Comparison of ENCODE assay signal across 24 cellular contexts in the genomic region with DNA sequence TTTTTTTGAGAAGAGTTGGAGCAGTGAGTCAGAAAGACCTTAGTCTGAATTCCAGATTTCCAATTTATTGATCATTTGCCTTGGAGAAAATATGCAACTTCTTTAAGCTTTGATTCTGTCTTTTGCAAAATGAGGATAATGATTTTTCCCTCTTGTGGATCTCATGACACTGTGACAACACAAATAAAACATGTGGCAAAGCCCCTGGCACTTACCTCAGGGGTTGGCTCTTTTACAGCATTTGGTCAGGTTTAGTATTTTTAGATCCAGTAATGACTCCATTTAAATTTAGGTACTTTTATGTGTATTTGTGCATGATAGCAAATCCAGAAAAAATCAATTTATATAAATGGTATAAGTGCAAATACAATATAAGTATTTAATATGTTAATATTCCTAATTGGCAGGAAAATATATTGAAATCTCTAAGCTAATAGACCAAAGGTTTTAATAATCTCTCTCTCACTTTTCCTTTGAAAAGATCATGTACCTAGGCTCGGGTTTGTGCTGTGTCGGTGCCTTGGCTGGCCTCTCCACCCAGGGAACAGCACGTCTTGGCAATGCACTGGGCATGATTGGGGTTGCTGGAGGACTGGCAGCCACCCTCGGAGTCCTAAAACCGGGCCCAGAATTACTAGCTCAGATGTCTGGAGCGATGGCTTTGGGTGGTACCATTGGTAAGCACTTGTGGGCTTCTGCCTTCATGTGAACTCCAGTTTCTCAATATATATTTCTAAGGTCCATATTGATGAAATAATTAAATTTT.
"Had no signal": no experiment of that assay in that cellular context is flagged by ENCODE, and none has a peak within 500 bp of the region (broad histone marks: within the 10 kb centered on the region; RNA-seq: fewer than 3 reads in every experiment).

No MANE protein-coding gene starts in this region.

- ATAC-seq: esophagus mucosa; gastroesophageal sphincter; left lung; natural killer cell; pancreas; sciatic nerve; stimulated activated memory B cell treated with anti-CD40 and anti-IgM and Interleukin-4, amounts not matched to agents 10 μg/mL and 1 μg/mL and 100 μg/mL, for 72 hours; stimulated activated naive CD8-positive, alpha-beta T cell treated with anti-CD3 and anti-CD28 coated beads, Interleukin-15, Interleukin-2, amounts not matched to agents 100 U/mL and 50 U/mL, for 24 hours; upper lobe of right lung had no signal

- FAIRE-seq: pancreas had no signal

- DNase-seq: colonic mucosa; effector CD8-positive, alpha-beta T cell; endodermal cell; foreskin fibroblast; hypothalamus; immature natural killer cell; islet precursor cell; left lung; natural killer cell; stimulated activated CD4-positive, alpha-beta T cell treated with anti-CD3 and anti-CD28 coated beads, Interleukin-2, amount 100 ng/mL, for 24 hours; stimulated activated CD4-positive, alpha-beta T cell treated with anti-CD3 and anti-CD28 coated beads, Interleukin-4, amount 100 ng/mL, for 24 hours; stimulated activated naive CD8-positive, alpha-beta T cell treated with anti-CD3 and anti-CD28 coated beads, Interleukin-15, Interleukin-2, amounts not matched to agents 100 U/mL and 50 U/mL, for 24 hours; testis; transverse colon; upper lobe of right lung; uterus had no signal

- H3K27ac ChIP-seq: colonic mucosa, epithelial cell of prostate, gastroesophageal sphincter, left lung, neutrophil, pancreas, testis, transverse colon, upper lobe of right lung, uterus had no signal

- H3K4me1 ChIP-seq: colonic mucosa, left lung, pancreas, testis, transverse colon, upper lobe of right lung, uterus had no signal

- H3K9me3 ChIP-seq: colonic mucosa, gastroesophageal sphincter, left lung, neutrophil, pancreas, testis, transverse colon, upper lobe of right lung, uterus had no signal

- H3K27me3 ChIP-seq: colonic mucosa, gastroesophageal sphincter, left lung, neutrophil, pancreas, testis, transverse colon, upper lobe of right lung, uterus had no signal

- H3K4me3 ChIP-seq: colonic mucosa, gastroesophageal sphincter, left lung, lung, pancreas, testis, transverse colon, upper lobe of right lung, uterus had no signal

- H3K36me3 ChIP-seq: colonic mucosa, uterus had no signal
